23 cellular contexts compared by ENCODE assay signal in the genomic region with DNA sequence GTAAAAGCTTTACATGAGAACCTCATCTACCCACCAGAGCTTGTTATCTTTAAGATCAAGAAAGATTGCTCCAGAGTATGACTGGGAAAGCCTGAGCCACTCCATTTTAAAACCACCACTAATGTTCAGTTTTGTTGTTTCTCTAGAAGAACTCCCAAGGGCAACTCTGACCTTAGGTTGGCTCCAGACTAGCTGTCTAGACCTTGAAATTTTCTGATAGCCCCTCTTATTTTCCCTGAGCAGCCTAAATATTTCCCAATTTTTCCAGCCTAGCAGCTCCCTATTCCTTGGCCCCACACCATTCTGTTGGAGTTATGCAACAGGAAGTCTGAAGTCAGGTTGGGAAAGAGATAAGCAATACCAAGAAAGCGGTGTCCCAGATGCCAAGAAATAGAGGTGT.
DNase-seq lines count a peak whose midpoint lies in the region; ATAC-seq and TF ChIP-seq lines count a peak whose summit lies in the region.
"Had no signal": no experiment of that assay in that cellular context is flagged by ENCODE, and none has a peak within 500 bp of the region (broad histone marks: within the 10 kb centered on the region; RNA-seq: fewer than 3 reads in every experiment).

No MANE protein-coding gene starts in this region.

- no peak overlapping the region for H2BK15ac ChIP-seq in mesendoderm (replicated peaks; ENCODE audit: low read depth)

- WGBS in mesendoderm (ENCODE audit: extremely low coverage, insufficient coverage, low lambda C conversion rate): no CpG with 5 or more reads among the region's 1 CpG
- 57% methylated on average over 1 of the region's 1 CpG for WGBS in smooth muscle cell (ENCODE audit: low lambda C conversion rate)

- ATAC-seq in GM21367 (IDR thresholded peaks at IDR 0.05; ENCODE audit: unreplicated experiment): no peak
- ATAC-seq: activated naive CD8-positive, alpha-beta T cell treated with anti-CD3 and anti-CD28 coated beads, Interleukin-2, amount 50 U/mL, for 24 hours; natural killer cell had no signal

- TF ChIP-seq CTCF in AG10803 (conservative IDR thresholded peaks at IDR 0.05; ENCODE audit: low read length): no peak
- no peak for TF ChIP-seq CTCF in fibroblast of lung (conservative IDR thresholded peaks at IDR 0.05 in 1 of 2, IDR thresholded peaks at IDR 0.05 in 1 of 2; ENCODE audit: low read depth in 1 of 2, low read length in 2 of 2)
- TF ChIP-seq CTCF in smooth muscle cell (IDR thresholded peaks at IDR 0.05; ENCODE audit: borderline replicate concordance, insufficient read depth, poor library complexity, severe bottlenecking): no peak

- no peak overlapping the region for H2BK5ac ChIP-seq in mesendoderm (ENCODE audit: low read length)

- H3K4me3 ChIP-seq in AG10803 (ENCODE audit: low read length) (no peak overlapping the region), fibroblast of lung (replicated peaks in 1 of 4; ENCODE audit: control extremely low read depth in 1 of 4, insufficient read depth in 1 of 4, low read depth in 3 of 4, low read length in 4 of 4) (no peak overlapping the region), mesendoderm (ENCODE audit: low read length) (no peak overlapping the region), smooth muscle cell (no peak overlapping the region)
- H3K4me3 ChIP-seq: testis had no signal

- no peaks in the 10 kb centered on the region for H3F3A ChIP-seq in smooth muscle cell (ENCODE audit: low read depth)

- H2AFZ ChIP-seq in fibroblast of lung (ENCODE audit: low read length): no peak overlapping the region
- no peak overlapping the region for H2AFZ ChIP-seq in smooth muscle cell (ENCODE audit: low read depth)

- H3K79me2 ChIP-seq in fibroblast of lung (ENCODE audit: control insufficient read depth, insufficient read depth, low read length) (no peaks in the 10 kb centered on the region), mesendoderm (ENCODE audit: control insufficient read depth, insufficient read depth, low read length) (no peaks in the 10 kb centered on the region), smooth muscle cell (ENCODE audit: low read depth) (no peaks in the 10 kb centered on the region)

- no peak overlapping the region for H2AK5ac ChIP-seq in mesendoderm (ENCODE audit: low read length)

- H3K18ac ChIP-seq in mesendoderm (ENCODE audit: low read length): no peak overlapping the region

- H3K23ac ChIP-seq in mesendoderm (ENCODE audit: low read length): no peak overlapping the region

- no peak overlapping the region for H3K4me2 ChIP-seq in fibroblast of lung (ENCODE audit: extremely low read depth, insufficient read depth, low read length)
- H3K4me2 ChIP-seq in mesendoderm (ENCODE audit: low read length): no peak overlapping the region
- no peak overlapping the region for H3K4me2 ChIP-seq in smooth muscle cell

- no peaks in the 10 kb centered on the region for H3K79me1 ChIP-seq in mesendoderm (ENCODE audit: low read length)

- no peak overlapping the region for H2BK120ac ChIP-seq in mesendoderm (ENCODE audit: low read depth, low read length)

- H3K27ac ChIP-seq in fibroblast of lung (ENCODE audit: insufficient read depth, low read length) (no peak overlapping the region), mesendoderm (ENCODE audit: low read depth, low read length) (no peak overlapping the region), smooth muscle cell (ENCODE audit: low read depth) (no peak overlapping the region)
- H3K27ac ChIP-seq: testis had no signal

- no peak overlapping the region for H4K8ac ChIP-seq in mesendoderm (ENCODE audit: low read depth, low read length)

- no peak overlapping the region for H3K4ac ChIP-seq in mesendoderm (ENCODE audit: low read depth, low read length)

- H3K4me1 ChIP-seq in fibroblast of lung (ENCODE audit: control insufficient read depth, extremely low read depth, insufficient read depth, low read length): no peaks in the 10 kb centered on the region
- H3K4me1 ChIP-seq in mesendoderm (ENCODE audit: control insufficient read depth, low read depth, low read length): no peaks in the 10 kb centered on the region
- H3K4me1 ChIP-seq in smooth muscle cell (ENCODE audit: low read depth): no peaks in the 10 kb centered on the region
- H3K4me1 ChIP-seq: testis had no signal

- H3K9me3 ChIP-seq in fibroblast of lung (ENCODE audit: control insufficient read depth, insufficient read depth, low read depth, low read length) (no peaks in the 10 kb centered on the region), smooth muscle cell (replicated peaks; ENCODE audit: low read depth) (no peaks in the 10 kb centered on the region)
- H3K9me3 ChIP-seq: testis had no signal

- H3K56ac ChIP-seq in mesendoderm (ENCODE audit: low read length): no peak overlapping the region

- DNase-seq in AG10803 (ENCODE audit: low read depth): peak; percentile 44
- peak; percentile 91 for DNase-seq in NCI-H226
- DNase-seq in fibroblast of lung (ENCODE audit: low read depth in 2 of 2): peak; percentile 45 to 62
- DNase-seq in mesendoderm: peak; percentile 19
- DNase-seq in smooth muscle cell (lab: John Stamatoyannopoulos, UW; ENCODE audit: unreplicated experiment): no peak
- DNase-seq in DMS79 treated with DMSO at 0.1 percent for 48 hours (lab: John Stamatoyannopoulos, UW): no peak
- no peak for DNase-seq in epidermal melanocyte (ENCODE audit: insufficient read length, low spot score)
- DNase-seq: activated CD4-positive, alpha-beta T cell treated with anti-CD3 and anti-CD28 coated beads, Interleukin-2, amount 10 ng/mL, durations not matched to agents 7 days and 5 days; activated CD8-positive, alpha-beta memory T cell treated with anti-CD3 and anti-CD28 coated beads, Interleukin-2, amount 50 U/mL, for 48 hours; activated effector memory CD4-positive, alpha-beta T cell treated with Interleukin-2 at 50 U/mL for 16 hours; activated naive CD8-positive, alpha-beta T cell treated with anti-CD3 and anti-CD28 coated beads, Interleukin-2, amount 50 U/mL, for 24 hours; CD4-positive, alpha-beta memory T cell; cerebellar nuclear complex; DMS53; effector memory CD4-positive, alpha-beta T cell; GOT3; kidney glomerular epithelial cell; natural killer cell; NCI-H1436 treated with DMSO at 0.1 percent for 48 hours; NCI-H526 treated with DMSO at 0.1 percent for 48 hours; SHP77; testis had no signal

- H4K5ac ChIP-seq in mesendoderm (ENCODE audit: low read length): no peak overlapping the region

- no peak overlapping the region for H3K9ac ChIP-seq in fibroblast of lung (ENCODE audit: insufficient read depth, low read length)
- H3K9ac ChIP-seq in mesendoderm (ENCODE audit: low read length): no peak overlapping the region
- H3K9ac ChIP-seq in smooth muscle cell (ENCODE audit: low read depth): no peak overlapping the region

- no peaks in the 10 kb centered on the region for H3K36me3 ChIP-seq in fibroblast of lung (ENCODE audit: control insufficient read depth, insufficient read depth, low read length)
- no peaks in the 10 kb centered on the region for H3K36me3 ChIP-seq in mesendoderm (ENCODE audit: control insufficient read depth, insufficient read depth, low read length)
- H3K36me3 ChIP-seq in smooth muscle cell (ENCODE audit: low read depth): no peaks in the 10 kb centered on the region

- no peaks in the 10 kb centered on the region for H4K20me1 ChIP-seq in fibroblast of lung (ENCODE audit: control insufficient read depth, extremely low read depth, insufficient read depth, low read length)
- no peaks in the 10 kb centered on the region for H4K20me1 ChIP-seq in smooth muscle cell (ENCODE audit: low read depth)

- no peaks in the 10 kb centered on the region for H3K27me3 ChIP-seq in fibroblast of lung (ENCODE audit: control insufficient read depth, insufficient read depth, low read length)
- H3K27me3 ChIP-seq in mesendoderm (ENCODE audit: insufficient read depth, low read length, poor library complexity): no peaks in the 10 kb centered on the region
- H3K27me3 ChIP-seq in smooth muscle cell (ENCODE audit: low read depth): no peaks in the 10 kb centered on the region
- H3K27me3 ChIP-seq: testis had no signal

Comparison
In these comparisons a context has a peak if more than half of its experiments do, and no peak if none do; other contexts are left out.
1. DNase-seq: peak in AG10803 (single experiment), NCI-H226 (single experiment), fibroblast of lung (2 of 2) and mesendoderm (single experiment); none in smooth muscle cell (single experiment), DMS79 treated with DMSO at 0.1 percent for 48 hours (single experiment) and epidermal melanocyte (single experiment).